In genomic region chr11:108324587-108324986, GRCh38 we compare ENCODE assay signal across 11 cellular contexts.
DNase-seq lines count a peak whose midpoint lies in the region; ATAC-seq lines count a peak whose summit lies in the region.
"Had no signal": no experiment of that assay in that cellular context is flagged by ENCODE, and none has a peak within 500 bp of the region (broad histone marks: within the 10 kb centered on the region; RNA-seq: fewer than 3 reads in every experiment).

No MANE protein-coding gene starts in this region.

- no peaks in the 10 kb centered on the region for H3K9me3 ChIP-seq in T-helper 17 cell (ENCODE audit: control insufficient read depth, low read length, poor library complexity, severe bottlenecking)

- peaks cover 11% of the 10 kb centered on the region for H3K36me3 Mint-ChIP-seq in T-helper 17 cell (ENCODE audit: low read depth)
- H3K36me3 Mint-ChIP-seq: IgD-negative memory B cell had no signal

- H3K27me3 Mint-ChIP-seq in T-helper 17 cell = no peaks in the 10 kb centered on the region
- H3K27me3 Mint-ChIP-seq: IgD-negative memory B cell had no signal

- no peak overlapping the region for H3K4me3 Mint-ChIP-seq in T-helper 17 cell
- H3K4me3 Mint-ChIP-seq: IgD-negative memory B cell had no signal

- no peak for ATAC-seq in T-helper 17 cell

- H3K4me1 Mint-ChIP-seq in T-helper 17 cell = peaks cover 11% of the 10 kb centered on the region
- H3K4me1 Mint-ChIP-seq: IgD-negative memory B cell had no signal

- peak; percentile 3 for DNase-seq in NCI-H1105 treated with DMSO at 0.1 percent for 48 hours (lab: John Stamatoyannopoulos, UW)
- no peak for DNase-seq in NCI-H1105 (lab: John Stamatoyannopoulos, UW)
- peak; percentile 7 for DNase-seq in HS-27A (ENCODE audit: low read depth)
- no peak for DNase-seq in T-helper 17 cell
- peak; percentile 34 for DNase-seq in kidney tubule cell (ENCODE audit: low spot score)
- DNase-seq in UCSD-AML1 (lab: John Stamatoyannopoulos, UW; ENCODE audit: unreplicated experiment) = no peak
- no peak for DNase-seq in NCI-H128 (lab: John Stamatoyannopoulos, UW; ENCODE audit: unreplicated experiment)
- DNase-seq in amniotic stem cell (lab: John Stamatoyannopoulos, UW) = no peak
- DNase-seq: GDM1, NCI-H748 treated with DMSO at 0.1 percent for 48 hours had no signal

- peak overlapping the region; percentile 67 for H3K27ac Mint-ChIP-seq in T-helper 17 cell
- H3K27ac Mint-ChIP-seq: IgD-negative memory B cell had no signal

Comparison
In these comparisons a context has a peak if more than half of its experiments do, and no peak if none do; other contexts are left out.
1. DNase-seq: peak in NCI-H1105 treated with DMSO at 0.1 percent for 48 hours (single experiment), HS-27A (single experiment) and kidney tubule cell (single experiment); none in NCI-H1105 (single experiment), T-helper 17 cell (0 of 3), UCSD-AML1 (single experiment), NCI-H128 (single experiment) and amniotic stem cell (single experiment).